8 cellular contexts compared by ENCODE assay signal in genomic region chr16:27203429-27204231, GRCh38. TPM values are rescaled to one million over a fixed set of nuclear protein-coding genes. Genes with fewer than 3 reads are reported as not detected.
DNase-seq lines count a peak whose midpoint lies in the region; ATAC-seq and TF ChIP-seq lines count a peak whose summit lies in the region.

KDM8 (plus strand) TSS chr16:27203526; CDS start chr16:27210124, 6,598 bp downstream.

- peak within 1 kb of the TSS; percentile 81 for H3K4me3 ChIP-seq in kidney epithelial cell (ENCODE audit: low read depth, low read length)

- no peaks in the 10 kb centered on the region for H3K27me3 Mint-ChIP-seq in chondrocyte (ENCODE audit: low read depth)

- peak within 1 kb of the TSS; percentile 97 for H3K4me3 Mint-ChIP-seq in chondrocyte (ENCODE audit: unreplicated experiment)

- TF ChIP-seq POLR2A in GM19099 (IDR thresholded peaks at IDR 0.05; ENCODE audit: extremely low read depth, insufficient read length, low read depth), result peak; percentile 92

- ATAC-seq in HG03432 (IDR thresholded peaks at IDR 0.05; ENCODE audit: unreplicated experiment), result peak; percentile 88

- H3K36me3 ChIP-seq in kidney epithelial cell (ENCODE audit: control insufficient read depth, insufficient read depth, low read length), result no peaks in the 10 kb centered on the region

- H3K27ac Mint-ChIP-seq in chondrocyte (ENCODE audit: unreplicated experiment), result peak within 1 kb of the TSS; percentile 100

- DNase-seq in AG20443 (ENCODE audit: low spot score) (peak; percentile 100), NCI-H510A (lab: John Stamatoyannopoulos, UW) (peak; percentile 99), chondrocyte (ENCODE audit: low spot score) (peak; percentile 100), kidney epithelial cell (ENCODE audit: low read depth) (peak; percentile 99)
- peak; percentile 100 for DNase-seq in activated CD4-positive, alpha-beta T cell treated with anti-CD3 and anti-CD28 coated beads for 1 hour
- DNase-seq in stimulated activated CD4-positive, alpha-beta T cell treated with anti-CD3 and anti-CD28 coated beads, Interleukin-15, amount 100 ng/mL, for 48 hours (ENCODE audit: low read depth in 2 of 2), result peak; percentile 99

- no peaks in the 10 kb centered on the region for H3K36me3 Mint-ChIP-seq in chondrocyte (ENCODE audit: low read depth)

- TF ChIP-seq CTCF in chondrocyte (IDR thresholded peaks at IDR 0.05) (no peak), kidney epithelial cell (IDR thresholded peaks at IDR 0.05; ENCODE audit: insufficient read depth, low read length, poor library complexity, severe bottlenecking) (no peak)

- no peaks in the 10 kb centered on the region for H3K27me3 ChIP-seq in kidney epithelial cell (ENCODE audit: control insufficient read depth, insufficient read depth, low read length)

- H3K9me3 Mint-ChIP-seq in chondrocyte (ENCODE audit: low read depth), result peaks cover 4% of the 10 kb centered on the region

- H3K4me1 Mint-ChIP-seq in chondrocyte (ENCODE audit: low read depth), result peaks cover 25% of the 10 kb centered on the region

RNA-seq across cellular contexts. Expression of gene KDM8, which starts in this region (rescaled TPM):
- 4.4 to 9.3 TPM (median 5.6 TPM) in 3 replicates for total RNA-seq in chondrocyte
- 4.0 and 9.9 TPM in 2 replicates for total RNA-seq in kidney epithelial cell

Comparison
In these comparisons a context has a peak if more than half of its experiments do, and no peak if none do; other contexts are left out.
1. Peak in every context shown above with its lines: DNase-seq, ATAC-seq and H3K4me3 ChIP-seq.